ENCODE assay signal across 8 cellular contexts in genomic region chr9:83817356-83818278, GRCh38. TPM values are rescaled to one million over a fixed set of nuclear protein-coding genes. Genes with fewer than 3 reads are reported as not detected.
DNase-seq lines count a peak whose midpoint lies in the region; FAIRE-seq and TF ChIP-seq lines count a peak whose summit lies in the region.
"Not testable (repeated sequence)": the region's sequence is repeated elsewhere in the genome, so short reads cannot be mapped to it uniquely, and the experiment has no call there.

TSS of gene GKAP1 (minus strand) at chr9:83817769. CDS start at chr9:83806517, 11,252 bp downstream.

- not testable (repeated sequence) for H3K4me1 ChIP-seq in ES-I3 (ENCODE audit: insufficient read depth, low read length); Loucy (ENCODE audit: insufficient read depth, low read length, poor library complexity, severe bottlenecking); neuronal stem cell (ENCODE audit: control insufficient read depth in 2 of 2, insufficient read depth in 1 of 2, low read depth in 1 of 2, low read length in 2 of 2)
- peaks cover 0 to 12% (median 9%) of the 10 kb centered on the region in 4 donors for H3K4me1 ChIP-seq in stomach

- not testable (repeated sequence) for H2BK15ac ChIP-seq in neuronal stem cell (ENCODE audit: low read length)

- H3F3A ChIP-seq in Loucy (ENCODE audit: low read depth) = not testable (repeated sequence)

- H3K4me2 ChIP-seq in Loucy (ENCODE audit: low read depth, low read length, poor library complexity, severe bottlenecking) (peak within 1 kb of the TSS; percentile 84), neuronal stem cell (ENCODE audit: insufficient read depth, low read length, poor library complexity, severe bottlenecking) (peak within 1 kb of the TSS; percentile 49)

- in situ Hi-C loops in SK-MEL-5 (cut with HindIII; ENCODE audit: low pct_unique_long_range_greater_than_20kb, low sequenced_read_pairs) = not testable (repeated sequence)

- DNase-seq in H54 (ENCODE audit: insufficient read length, low spot score) = peak; percentile 82
- peak; percentile 50 for DNase-seq in SK-MEL-5 (ENCODE audit: low read depth, low spot score)
- DNase-seq in activated naive CD4-positive, alpha-beta T cell treated with Interleukin-2 at 50 U/mL for 16 hours = peak; percentile 77
- peak; percentile 79 for DNase-seq in germinal center (ENCODE audit: low spot score)
- DNase-seq in neuronal stem cell (ENCODE audit: low spot score) = peak; percentile 67
- peak; percentile 83 for DNase-seq in stomach

- H3K9me2 ChIP-seq in Loucy (replicated peaks; ENCODE audit: low read depth, low read length) = not testable (repeated sequence)

- H3K79me1 ChIP-seq in neuronal stem cell (ENCODE audit: low read depth, low read length) = not testable (repeated sequence)

- H3K4me3 ChIP-seq in Loucy (ENCODE audit: low read length, poor library complexity, severe bottlenecking) = peak within 1 kb of the TSS; percentile 77
- H3K4me3 ChIP-seq in neuronal stem cell (ENCODE audit: low read length in 2 of 2) = peak within 1 kb of the TSS; percentile 63 to 89
- H3K4me3 ChIP-seq in stomach = peak within 1 kb of the TSS; percentile 74 to 83 (median 79)

- not testable (repeated sequence) for H3K4ac ChIP-seq in neuronal stem cell (ENCODE audit: low read length)

- not testable (repeated sequence) for H2BK5ac ChIP-seq in neuronal stem cell (ENCODE audit: low read length)

- not testable (repeated sequence) for H2BK12ac ChIP-seq in neuronal stem cell (ENCODE audit: low read length)

- H2AK5ac ChIP-seq in neuronal stem cell (ENCODE audit: low read depth, low read length) = not testable (repeated sequence)

- WGBS in neuronal stem cell (ENCODE audit: extremely low coverage in 2 of 2, insufficient read length in 2 of 2, insufficient replicate concordance in 1 of 2), 2 donors = no CpG with 5 or more reads among the region's 103 CpGs
- 0 to 1% (median 1%) methylated on average over 37 to 88 of the region's 103 CpGs for WGBS in stomach, 5 donors

- H2BK120ac ChIP-seq in neuronal stem cell (ENCODE audit: low read depth, low read length) = not testable (repeated sequence)

- FAIRE-seq in H54 (lab: Jason Lieb, UNC) = peak; percentile 83

- H3K18ac ChIP-seq in neuronal stem cell (ENCODE audit: low read length) = peak within 1 kb of the TSS; percentile 89

- not testable (repeated sequence) for H4K8ac ChIP-seq in neuronal stem cell (ENCODE audit: low read depth, low read length)

- not testable (repeated sequence) for H3K9me3 ChIP-seq in ES-I3 (ENCODE audit: control insufficient read depth, insufficient read depth, low read length); Loucy (ENCODE audit: insufficient read depth, low read depth, low read length); neuronal stem cell (replicated peaks in 1 of 2; ENCODE audit: control insufficient read depth in 2 of 2, insufficient read depth in 1 of 2, low read depth in 1 of 2, low read length in 2 of 2); stomach

- H3K23ac ChIP-seq in neuronal stem cell (ENCODE audit: low read depth, low read length, poor library complexity) = not testable (repeated sequence)

- peak within 1 kb of the TSS; percentile 63 for H3K9ac ChIP-seq in ES-I3 (ENCODE audit: low read depth, low read length)
- H3K9ac ChIP-seq in Loucy (ENCODE audit: low read depth, low read length, poor library complexity, severe bottlenecking) = peak within 1 kb of the TSS; percentile 70
- peak within 1 kb of the TSS; percentile 90 for H3K9ac ChIP-seq in neuronal stem cell (ENCODE audit: low read depth, low read length, poor library complexity)

- not testable (repeated sequence) for H4K20me1 ChIP-seq in Loucy (ENCODE audit: insufficient read depth, low read length, poor library complexity, severe bottlenecking)

- TF ChIP-seq EP300 in stomach (IDR thresholded peaks at IDR 0.05) = not testable (repeated sequence)

- intact Hi-C loops in stomach (cut with DNase I; ENCODE audit: low total_unique reads) = not testable (repeated sequence)

- H3K36me3 ChIP-seq in ES-I3 (ENCODE audit: insufficient read depth, low read length); Loucy (ENCODE audit: insufficient read depth, low read length); neuronal stem cell (replicated peaks in 1 of 2; ENCODE audit: control insufficient read depth in 2 of 2, insufficient read depth in 2 of 2, low read length in 2 of 2); stomach: not testable (repeated sequence)

- TF ChIP-seq CTCF in Loucy (conservative IDR thresholded peaks at IDR 0.05; ENCODE audit: low read length) = not testable (repeated sequence)
- TF ChIP-seq CTCF in stomach (IDR thresholded peaks at IDR 0.05) = peak in 1 of 7 experiments; percentile 27

- not testable (repeated sequence) for H3K79me2 ChIP-seq in Loucy (ENCODE audit: insufficient read depth, low read length)

- peak within 1 kb of the TSS; percentile 35 for H3K27ac ChIP-seq in neuronal stem cell (replicated peaks; ENCODE audit: low read length)
- peak within 1 kb of the TSS; percentile 81 to 97 (median 91) for H3K27ac ChIP-seq in stomach

- not testable (repeated sequence) for H4K91ac ChIP-seq in neuronal stem cell (ENCODE audit: low read depth, low read length, poor library complexity)

- H3K14ac ChIP-seq in neuronal stem cell (ENCODE audit: low read length) = not testable (repeated sequence)

- not testable (repeated sequence) for H3K27me3 ChIP-seq in Loucy (ENCODE audit: insufficient read depth, low read length, poor library complexity, severe bottlenecking); neuronal stem cell (ENCODE audit: control insufficient read depth in 3 of 3, insufficient read depth in 3 of 3, low read depth in 1 of 3, low read length in 3 of 3); stomach

- H2AFZ ChIP-seq in Loucy (ENCODE audit: low read length) = peak within 1 kb of the TSS; percentile 90
- peak within 1 kb of the TSS; percentile 93 for H2AFZ ChIP-seq in neuronal stem cell (ENCODE audit: low read length)

- TF ChIP-seq POLR2A in H54 (IDR thresholded peaks at IDR 0.05; ENCODE audit: low read depth, low read length) = peak; percentile 12
- TF ChIP-seq POLR2A in stomach (IDR thresholded peaks at IDR 0.05) = not testable (repeated sequence)

RNA-seq across cellular contexts. Expression of gene GKAP1, which starts in this region (rescaled TPM):
- total RNA-seq in SK-MEL-5 (2014; rRNA removed; shearing (Covaris generic)) = 1.2 and 2.1 TPM in 2 replicates
- 0.27 and 0.81 TPM in 2 replicates for polyA plus RNA-seq in SK-MEL-5 (2015; cell fraction: cytosol; rRNA removed)
- polyA plus RNA-seq in SK-MEL-5 (2015; cell fraction: nucleus; rRNA removed) = 3.5 and 6.2 TPM in 2 replicates
- polyA plus RNA-seq in neuronal stem cell (2013, experiment 1 of 2) = 51.2 TPM
- polyA plus RNA-seq in neuronal stem cell (2013, experiment 2 of 2) = 57.1 TPM
- total RNA-seq in stomach = 10 to 100 TPM in 4 of 5 donors, 1 to 10 TPM in 1; 9.0 to 32.7 (median 20.9) TPM
- 1 to 10 TPM; 4.7 to 8.2 (median 5.8) TPM for polyA plus RNA-seq in stomach

Comparison
In these comparisons a context has a peak if more than half of its experiments do, and no peak if none do; other contexts are left out.
1. Peak in every context shown above with its lines: DNase-seq, H3K4me3 ChIP-seq and H3K27ac ChIP-seq.